In the genomic region with DNA sequence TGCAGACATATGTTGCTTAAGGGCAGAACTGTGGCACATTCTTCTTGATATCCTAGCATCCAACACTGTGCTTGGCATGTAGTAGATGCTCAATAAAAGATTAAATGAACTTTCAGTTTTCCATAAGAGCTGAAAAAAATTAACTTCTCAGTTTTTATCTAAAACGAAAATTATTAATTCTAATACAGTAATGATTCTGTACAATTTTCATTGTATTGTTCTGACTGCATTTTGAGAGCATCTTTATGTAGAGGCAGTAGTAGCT, we compare ENCODE assay signal across 6 cellular contexts.
"Had no signal": no experiment of that assay in that cellular context is flagged by ENCODE, and none has a peak within 500 bp of the region (broad histone marks: within the 10 kb centered on the region; RNA-seq: fewer than 3 reads in every experiment).

No MANE protein-coding gene starts in this region.

- H3K4me3 ChIP-seq: GM12878 had no signal

- DNase-seq: GDM1, GF-D8 had no signal

- ATAC-seq: GM12878 had no signal

- FAIRE-seq: G401.6, GM12878, GM12891, GM12892 had no signal
